In genomic region chr11:62444271-62444833, GRCh38 we compare ENCODE assay signal across 8 cellular contexts. TPM values are rescaled to one million over a fixed set of nuclear protein-coding genes. Genes with fewer than 3 reads are reported as not detected.
DNase-seq lines count a peak whose midpoint lies in the region; ATAC-seq, FAIRE-seq and TF ChIP-seq lines count a peak whose summit lies in the region.

No MANE protein-coding gene starts in this region.

- peak overlapping the region; percentile 66 for H3K18ac ChIP-seq in IMR-90 (ENCODE audit: low read depth, low read length)

- H3K27me3 ChIP-seq in IMR-90 (ENCODE audit: control insufficient read depth, insufficient read depth, low read length) = no peaks in the 10 kb centered on the region
- no peaks in the 10 kb centered on the region for H3K27me3 ChIP-seq in body of pancreas
- H3K27me3 ChIP-seq in keratinocyte (ENCODE audit: control insufficient read depth, extremely low read depth, insufficient read depth, low read length) = peaks cover 4% of the 10 kb centered on the region
- no peaks in the 10 kb centered on the region for H3K27me3 ChIP-seq in small intestine (ENCODE audit: control insufficient read depth in 2 of 2, insufficient read depth in 2 of 2, low read length in 2 of 2)

- no peaks in the 10 kb centered on the region for H3K36me3 ChIP-seq in IMR-90 (ENCODE audit: control insufficient read depth, insufficient read depth, low read length)
- no peaks in the 10 kb centered on the region for H3K36me3 ChIP-seq in body of pancreas (replicated peaks in 1 of 2; ENCODE audit: insufficient read depth in 1 of 2, low read depth in 2 of 2)
- H3K36me3 ChIP-seq in keratinocyte (ENCODE audit: control insufficient read depth in 2 of 2, extremely low read depth in 1 of 2, insufficient read depth in 2 of 2, low read length in 2 of 2) = no peaks in the 10 kb centered on the region
- no peaks in the 10 kb centered on the region for H3K36me3 ChIP-seq in small intestine (ENCODE audit: control insufficient read depth in 2 of 2, insufficient read depth in 2 of 2, low read length in 2 of 2)

- H3K4ac ChIP-seq in IMR-90 (ENCODE audit: low read depth, low read length) = peak overlapping the region; percentile 91

- H3K4me2 ChIP-seq in IMR-90 (ENCODE audit: low read depth, low read length) (peak overlapping the region; percentile 68), keratinocyte (ENCODE audit: control insufficient read depth, extremely low read depth, insufficient read depth, low read depth, low read length) (peak overlapping the region; percentile 65)

- WGBS in IMR-90 (ENCODE audit: extremely low coverage in 2 of 2, insufficient read length in 1 of 2), 2 experiments = 22% methylated on average over 3 of the region's 23 CpGs; no CpG with 5 or more reads in 1 of the 2 experiments
- 31 to 48% methylated on average over 16 to 23 of the region's 23 CpGs for WGBS in body of pancreas, 2 donors
- WGBS in small intestine, 3 donors = 30 to 45% (median 42%) methylated on average over 22 to 23 of the region's 23 CpGs

- H3K79me2 ChIP-seq in keratinocyte (ENCODE audit: control insufficient read depth, insufficient read depth, low read length) = no peaks in the 10 kb centered on the region

- H2AK9ac ChIP-seq in IMR-90 (replicated peaks; ENCODE audit: low read depth, low read length, poor library complexity) = peak overlapping the region; percentile 94

- H3K9ac ChIP-seq in IMR-90 (ENCODE audit: low read depth, low read length) (peak overlapping the region; percentile 59), keratinocyte (ENCODE audit: control insufficient read depth, extremely low read depth, insufficient read depth, low read length) (peak overlapping the region; percentile 8)

- peak overlapping the region; percentile 63 for H3K56ac ChIP-seq in IMR-90 (ENCODE audit: extremely low read depth, insufficient read depth, low read length)

- peak overlapping the region; percentile 91 for H2BK120ac ChIP-seq in IMR-90 (ENCODE audit: low read depth, low read length)

- peak overlapping the region; percentile 94; the same call in 2 of the 3 replicates for H2BK15ac ChIP-seq in IMR-90 (ENCODE audit: low read depth, low read length)

- H3K27ac ChIP-seq in IMR-90 (ENCODE audit: insufficient read depth, low read length) (peak overlapping the region; percentile 77), body of pancreas (peak overlapping the region in 3 of 4 donors; percentile 22 to 70 (median 41)), keratinocyte (ENCODE audit: control insufficient read depth, insufficient read depth, low read length) (no peak overlapping the region), small intestine (ENCODE audit: low read depth in 1 of 2, low read length in 1 of 2) (peak overlapping the region; percentile 47 to 88)

- DNase-seq in AG09309 (ENCODE audit: low read depth) (no peak), IMR-90 (peak; percentile 75), T follicular helper cell (ENCODE audit: low read depth) (peak; percentile 5), body of pancreas (peak in 3 of 4 donors; percentile 26 to 34 (median 34)), keratinocyte (ENCODE audit: low read depth, low spot score) (no peak), small intestine (peak; percentile 51), H4 (ENCODE audit: low spot score) (no peak)

- H4K8ac ChIP-seq in IMR-90 (ENCODE audit: low read depth in 2 of 2, low read length in 2 of 2) = peak overlapping the region; percentile 80 to 95

- dilution Hi-C loops in IMR-90 (cut with HindIII; ENCODE audit: low sequenced_read_pairs, unreplicated experiment) (no loop called here), keratinocyte (cut with MboI; ENCODE audit: extremely low pct_ligation_motif_present, low sequenced_read_pairs) (no loop called here)

- ATAC-seq in IMR-90 (ENCODE audit: low read depth) = peak; percentile 77
- ATAC-seq in body of pancreas = no peak
- no peak for ATAC-seq in HG02852 (IDR thresholded peaks at IDR 0.05; ENCODE audit: unreplicated experiment)

- peak overlapping the region; percentile 94 for H2AK5ac ChIP-seq in IMR-90 (ENCODE audit: low read depth, low read length)

- H3K9me1 ChIP-seq in IMR-90 (ENCODE audit: insufficient read depth, low read length) = peaks cover 20% of the 10 kb centered on the region
- no peaks in the 10 kb centered on the region for H3K9me1 ChIP-seq in keratinocyte (ENCODE audit: control insufficient read depth, extremely low read depth, insufficient read depth, low read length)

- H3K4me1 ChIP-seq in IMR-90 (ENCODE audit: control insufficient read depth, insufficient read depth, low read length) (peaks cover 25% of the 10 kb centered on the region), body of pancreas (peaks cover 16% of the 10 kb centered on the region), keratinocyte (ENCODE audit: control insufficient read depth, extremely low read depth, insufficient read depth, low read length) (no peaks in the 10 kb centered on the region), small intestine (ENCODE audit: control insufficient read depth in 2 of 2, insufficient read depth in 1 of 2, low read depth in 1 of 2, low read length in 1 of 2) (peaks cover 0 to 7% of the 10 kb centered on the region in 2 donors)

- H4K91ac ChIP-seq in IMR-90 (ENCODE audit: insufficient read depth, low read depth, low read length) = peak overlapping the region; percentile 90

- H3K9me3 ChIP-seq in IMR-90 (ENCODE audit: control insufficient read depth, insufficient read depth, low read length) = no peaks in the 10 kb centered on the region
- H3K9me3 ChIP-seq in body of pancreas = no peaks in the 10 kb centered on the region
- H3K9me3 ChIP-seq in keratinocyte (ENCODE audit: control insufficient read depth, low read depth, low read length) = no peaks in the 10 kb centered on the region
- no peaks in the 10 kb centered on the region for H3K9me3 ChIP-seq in small intestine (ENCODE audit: control insufficient read depth, low read depth)

- CTCF ChIA-PET in IMR-90 (lab: Yijun Ruan, JAX) = interaction anchor here (0.6 to 1.5 kb wide), 3 partner anchors 20 to 98 kb away, joined by 3 to 7 read pairs (median 5); no protein-coding TSS in a partner anchor

- POLR2A ChIA-PET in IMR-90 (lab: Charles Lee; ENCODE audit: unreplicated experiment) = interaction anchor here (0.6 kb wide), 2 partner anchors 14 to 107 kb away, joined by 3 read pairs; no protein-coding TSS in a partner anchor

- peak overlapping the region; percentile 93 for H2AFZ ChIP-seq in IMR-90 (replicated peaks; ENCODE audit: low read length, poor library complexity)
- peak overlapping the region; percentile 14 for H2AFZ ChIP-seq in keratinocyte (ENCODE audit: control insufficient read depth, low read length)

- in situ Hi-C loops in IMR-90 (cut with MboI; ENCODE audit: low sequenced_read_pairs) = no loop called here

- TF ChIP-seq CTCF in AG09309 (IDR thresholded peaks at IDR 0.05; ENCODE audit: control insufficient read depth, insufficient read depth, low read depth, low read length, missing control alignments) (no peak), IMR-90 (conservative IDR thresholded peaks at IDR 0.05; ENCODE audit: low read depth, low read length) (no peak), body of pancreas (IDR thresholded peaks at IDR 0.05) (no peak), keratinocyte (optimal IDR thresholded peaks at IDR 0.05 in 1 of 3, IDR thresholded peaks at IDR 0.05 in 1 of 3, conservative IDR thresholded peaks at IDR 0.05 in 1 of 3; ENCODE audit: extremely low read depth in 1 of 3, insufficient read depth in 2 of 3, low read length in 3 of 3) (no peak)

- H3K14ac ChIP-seq in IMR-90 (replicated peaks; ENCODE audit: low read depth, low read length) = peak overlapping the region; percentile 86

- TF ChIP-seq POLR2A in IMR-90 (IDR thresholded peaks at IDR 0.05; ENCODE audit: low read depth, low read length) = peak; percentile 56; the same call in 1 of the 2 replicates
- TF ChIP-seq POLR2A in body of pancreas (IDR thresholded peaks at IDR 0.05) = no peak

- H3K4me3 ChIP-seq in AG09309 (ENCODE audit: control insufficient read depth, low read depth, low read length) (peak overlapping the region; percentile 41), IMR-90 (ENCODE audit: insufficient read depth, low read depth, low read length) (peak overlapping the region; percentile 28; the same call in 1 of the 2 replicates), body of pancreas (no peak overlapping the region), keratinocyte (ENCODE audit: control insufficient read depth in 2 of 3, extremely low read depth in 1 of 3, insufficient read depth in 2 of 3, low read depth in 1 of 3, low read length in 3 of 3) (peak overlapping the region; percentile 24 to 49 (median 41)), small intestine (ENCODE audit: low read depth in 1 of 2, low read length in 2 of 2) (peak overlapping the region in 1 of 2 donors; percentile 18)

- no peak for FAIRE-seq in keratinocyte (lab: Jason Lieb, UNC)
- FAIRE-seq in small intestine (lab: Jason Lieb, UNC) = no peak

- H2BK20ac ChIP-seq in IMR-90 (ENCODE audit: low read depth, low read length) = peak overlapping the region; percentile 51

- BruUV-seq in IMR-90 (replicated peaks; lab: Mats Ljungman, UMichigan) = TSS peak; percentile 65

- H4K20me1 ChIP-seq in IMR-90 (ENCODE audit: insufficient read depth, low read length) (no peaks in the 10 kb centered on the region), keratinocyte (ENCODE audit: control insufficient read depth, extremely low read depth, insufficient read depth, low read length) (no peaks in the 10 kb centered on the region)

- H3K79me1 ChIP-seq in IMR-90 (ENCODE audit: low read depth in 1 of 2, low read length in 2 of 2) = peaks cover 0 to 28% of the 10 kb centered on the region in 2 experiments; a peak in 3 of 4 replicates

- peak overlapping the region; percentile 39 for H2BK5ac ChIP-seq in IMR-90 (ENCODE audit: low read depth, low read length, poor library complexity, severe bottlenecking)

- H3K23ac ChIP-seq in IMR-90 (ENCODE audit: low read depth, low read length) = peak overlapping the region; percentile 86

- peak overlapping the region; percentile 77 for H4K5ac ChIP-seq in IMR-90 (ENCODE audit: low read depth, low read length)

- intact Hi-C loops in IMR-90 (cut with micrococcal nuclease) = no loop called here
- intact Hi-C loops in body of pancreas (cut with DNase I) = no loop called here

- TF ChIP-seq RAD21 in IMR-90 (IDR thresholded peaks at IDR 0.05; ENCODE audit: low read length) = no peak

RNA-seq across cellular contexts. Expression of gene SCGB1A1, which starts 25.5 kb away (rescaled TPM):
- total RNA-seq in IMR-90 (2012; rRNA removed) (not detected in 2 replicates), body of pancreas (not detected)
- polyA plus RNA-seq in IMR-90 (2012; rRNA removed) (not detected in 2 replicates), keratinocyte (not detected in 3 replicates), small intestine (10 to 100 TPM in 1 of 3 donors, 1 to 10 TPM in 1, not detected in 1; 4.6 to 11.2 TPM)
- not detected in 2 replicates for polyA plus RNA-seq in IMR-90 (2012; cell fraction: cytosol; rRNA removed)
- polyA plus RNA-seq in IMR-90 (2012; cell fraction: nucleus; rRNA removed; ENCODE audit: low replicate concordance) = not detected in 2 replicates
- polyA plus RNA-seq in keratinocyte (2011; ENCODE audit: low read depth) = not detected
- not detected in 2 replicates for polyA plus RNA-seq in keratinocyte (2011; cell fraction: cytosol; rRNA removed)
- polyA plus RNA-seq in keratinocyte (2011; cell fraction: nucleus; rRNA removed) = not detected in 2 replicates
- not detected in 2 replicates for polyA plus RNA-seq in keratinocyte (2012; ENCODE audit: low replicate concordance)
- not detected in 3 replicates for polyA minus RNA-seq in keratinocyte
- not detected for polyA minus RNA-seq in keratinocyte (2011; cell fraction: cytosol; rRNA and poly(A)+ RNA removed)
- polyA minus RNA-seq in keratinocyte (2011; cell fraction: nucleus; rRNA and poly(A)+ RNA removed) = not detected in 2 replicates
- not detected in 2 replicates for total RNA-seq in H4 (2014; rRNA removed; shearing (Covaris generic))

Comparison
In these comparisons a context has a peak if more than half of its experiments do, and no peak if none do; other contexts are left out.
1. DNase-seq: peak in IMR-90 (single experiment), T follicular helper cell (single experiment), body of pancreas (3 of 4) and small intestine (single experiment); none in AG09309 (single experiment), keratinocyte (single experiment) and H4 (single experiment).
2. H3K4me3 ChIP-seq: peak in AG09309 (single experiment), IMR-90 (single experiment) and keratinocyte (3 of 3); none in body of pancreas (0 of 2).